In genomic region chr4:38591617-38592337, GRCh38 we compare ENCODE assay signal across 2 cellular contexts.
TF ChIP-seq lines count a peak whose summit lies in the region.

No MANE protein-coding gene starts in this region.

TF ChIP-seq in GM12891, 5 proteins besides CTCF, POLR2A, EP300 and RAD21 (continued from another document):
- no peak for TF ChIP-seq PAX5 (IDR thresholded peaks at IDR 0.05; ENCODE audit: insufficient read depth, low read length, severe bottlenecking)
TF ChIP-seq in GM12891: peak in this region for 0.

TF ChIP-seq in HepG2, 621 proteins besides CTCF, POLR2A, EP300 and RAD21:
- TF ChIP-seq ZHX2 (IDR thresholded peaks at IDR 0.05; ENCODE audit: low read depth): no peak
- TF ChIP-seq ZHX2 (CRISPR knock-in tag; IDR thresholded peaks at IDR 0.05; ENCODE audit: borderline replicate concordance): no peak
- no peak for TF ChIP-seq ATF4 (CRISPR knock-in tag; IDR thresholded peaks at IDR 0.05)
- TF ChIP-seq TEAD3 (CRISPR knock-in tag; optimal IDR thresholded peaks at IDR 0.05; ENCODE audit: borderline replicate concordance): no peak
- no peak for TF ChIP-seq ZBTB42 (CRISPR knock-in tag; IDR thresholded peaks at IDR 0.05)
- TF ChIP-seq ZNF20 (CRISPR knock-in tag; IDR thresholded peaks at IDR 0.05): no peak
TF ChIP-seq in HepG2: peak in this region for 0.
